In the genomic region with DNA sequence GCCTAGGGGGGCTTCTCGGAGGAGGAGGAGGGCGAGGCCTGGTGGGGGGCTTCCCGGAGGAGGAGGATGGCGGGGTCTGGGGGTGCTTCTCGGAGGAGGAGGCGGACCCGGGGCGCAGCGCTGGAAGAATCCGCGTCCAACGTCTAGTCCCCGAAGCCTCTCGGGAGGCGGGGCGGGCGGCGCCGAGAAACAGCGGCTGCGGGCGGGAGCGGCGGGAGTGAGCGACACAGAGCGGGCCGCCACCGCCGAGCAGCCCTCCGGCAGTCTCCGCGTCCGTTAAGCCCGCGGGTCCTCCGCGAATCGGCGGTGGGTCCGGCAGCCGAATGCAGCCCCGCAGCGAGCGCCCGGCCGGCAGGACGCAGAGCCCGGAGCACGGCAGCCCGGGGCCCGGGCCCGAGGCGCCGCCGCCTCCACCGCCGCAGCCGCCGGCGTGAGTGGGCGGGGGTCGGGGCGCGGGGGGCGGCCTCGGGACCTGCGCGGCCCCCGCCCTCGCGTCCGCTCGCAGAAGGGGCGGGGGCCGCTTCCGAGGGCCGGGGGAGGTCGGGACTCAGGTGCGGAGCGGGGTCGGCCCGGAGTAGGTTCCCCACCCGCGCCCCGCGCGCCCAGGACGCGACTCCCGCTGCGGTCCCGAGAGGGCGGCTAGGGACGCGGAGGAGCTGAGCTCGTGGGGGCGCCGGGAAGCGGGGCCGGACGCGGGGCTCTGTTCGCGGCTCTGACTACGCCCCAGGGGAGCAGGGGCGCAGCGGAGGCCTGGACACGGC, we compare ENCODE assay signal across 8 cellular contexts. TPM values are rescaled to one million over a fixed set of nuclear protein-coding genes. Genes with fewer than 3 reads are reported as not detected.
DNase-seq lines count a peak whose midpoint lies in the region; ATAC-seq, FAIRE-seq and TF ChIP-seq lines count a peak whose summit lies in the region.

A gene (plus strand): TSS at position 214 of the 761 bp plus-strand sequence. CDS start 110 bp downstream, at position 324.

- TF ChIP-seq CTCF in psoas muscle (IDR thresholded peaks at IDR 0.05) = no peak

- H3K79me2 ChIP-seq in ACC112 (ENCODE audit: control insufficient read depth, insufficient read depth, low read length, unreplicated experiment) = peaks cover 26% of the 10 kb centered on the region

- ATAC-seq in GM18520 (IDR thresholded peaks at IDR 0.05; ENCODE audit: unreplicated experiment) = peak; percentile 35
- peak; percentile 58 for ATAC-seq in T-helper 17 cell
- ATAC-seq in left cardiac atrium = peak; percentile 46 to 69
- ATAC-seq in psoas muscle = peak; percentile 53 to 77 (median 64)

- H3K4me1 ChIP-seq in ACC112 (ENCODE audit: control insufficient read depth, insufficient read depth, low read length, unreplicated experiment) (peaks cover 6% of the 10 kb centered on the region), adipocyte (ENCODE audit: control insufficient read depth, insufficient read depth, low read length) (peaks cover 7% of the 10 kb centered on the region), psoas muscle (peaks cover 17% of the 10 kb centered on the region)

- FAIRE-seq in urothelium cell line (lab: Jason Lieb, UNC) = no peak

- intact Hi-C loops in left cardiac atrium (cut with DNase I) = loop anchor here in 1 of 2 donors (2.0 kb wide), 1 partner anchor 54 kb away; no protein-coding TSS in a partner anchor
- intact Hi-C loops in psoas muscle (cut with DNase I) = no loop called here

- WGBS in psoas muscle, 3 donors = 0% methylated on average over 29 to 108 of the region's 108 CpGs

- H3K27me3 ChIP-seq in ACC112 (ENCODE audit: insufficient read depth, low read length) = peaks cover 5% of the 10 kb centered on the region; the same call in 1 of the 2 replicates
- no peaks in the 10 kb centered on the region for H3K27me3 ChIP-seq in adipocyte (replicated peaks; ENCODE audit: control insufficient read depth, insufficient read depth, low read length)
- H3K27me3 ChIP-seq in psoas muscle (ENCODE audit: insufficient read depth in 3 of 3, low read length in 2 of 3) = no peaks in the 10 kb centered on the region

- H3K27ac Mint-ChIP-seq in T-helper 17 cell = no peak within 1 kb of the TSS

- H3K4me3 Mint-ChIP-seq in T-helper 17 cell = peak within 1 kb of the TSS; percentile 89

- H3K9me3 ChIP-seq in T-helper 17 cell (ENCODE audit: control insufficient read depth, low read length, poor library complexity, severe bottlenecking) (no peaks in the 10 kb centered on the region), adipocyte (ENCODE audit: control insufficient read depth, low read length) (no peaks in the 10 kb centered on the region), psoas muscle (no peaks in the 10 kb centered on the region)

- peak; percentile 44 for DNase-seq in Jurkat, Clone E6-1 (ENCODE audit: low read depth, low spot score)
- DNase-seq in T-helper 17 cell (peak; percentile 70 to 76 (median 71)), adipocyte (ENCODE audit: low read depth) (peak; percentile 88), left cardiac atrium (peak; percentile 84), psoas muscle (peak; percentile 86 to 88), urothelium cell line (ENCODE audit: low spot score) (peak; percentile 78)

- peak within 1 kb of the TSS; percentile 22 for H2AFZ ChIP-seq in ACC112 (ENCODE audit: low read length, unreplicated experiment)

- no peaks in the 10 kb centered on the region for H3K27me3 Mint-ChIP-seq in T-helper 17 cell

- peaks cover 3% of the 10 kb centered on the region for H3K36me3 Mint-ChIP-seq in T-helper 17 cell (ENCODE audit: low read depth)

- H3K9ac ChIP-seq in adipocyte (ENCODE audit: low read length) = peak within 1 kb of the TSS; percentile 60

- H3K27ac ChIP-seq in ACC112 (ENCODE audit: low read depth, low read length) (no peak within 1 kb of the TSS), psoas muscle (no peak within 1 kb of the TSS)

- H3K4me3 ChIP-seq in ACC112 (ENCODE audit: low read depth, low read length) = peak within 1 kb of the TSS; percentile 100
- H3K4me3 ChIP-seq in Jurkat, Clone E6-1 (ENCODE audit: low read length) = peak within 1 kb of the TSS; percentile 58
- H3K4me3 ChIP-seq in adipocyte (ENCODE audit: low read length) = peak within 1 kb of the TSS; percentile 75
- peak within 1 kb of the TSS; percentile 86 for H3K4me3 ChIP-seq in psoas muscle

- peaks cover 11% of the 10 kb centered on the region for H3K4me1 Mint-ChIP-seq in T-helper 17 cell

- H3K36me3 ChIP-seq in ACC112 (ENCODE audit: insufficient read depth, low read length) (no peaks in the 10 kb centered on the region), adipocyte (ENCODE audit: control insufficient read depth, insufficient read depth, low read length, severe bottlenecking) (peaks cover 16% of the 10 kb centered on the region), psoas muscle (ENCODE audit: insufficient read depth in 1 of 2, low read depth in 1 of 2) (peaks cover 0 to 26% of the 10 kb centered on the region in 2 donors)

RNA-seq across cellular contexts. Expression of the gene that starts here (rescaled TPM):
- polyA plus RNA-seq in Jurkat, Clone E6-1 (2012; ENCODE audit: insufficient read depth, insufficient read length) = 59.3 TPM
- total RNA-seq in T-helper 17 cell = 10 to 100 TPM; 16.1 to 16.6 TPM
- 1 to 10 TPM; 5.7 to 8.2 TPM for total RNA-seq in left cardiac atrium
- total RNA-seq in psoas muscle = 1 to 10 TPM; 2.1 to 3.8 (median 3.0) TPM
- polyA plus RNA-seq in psoas muscle = 1 to 10 TPM; 3.4 to 5.5 (median 4.1) TPM
